Comparison of ENCODE assay signal across 1 cellular context in the genomic region with DNA sequence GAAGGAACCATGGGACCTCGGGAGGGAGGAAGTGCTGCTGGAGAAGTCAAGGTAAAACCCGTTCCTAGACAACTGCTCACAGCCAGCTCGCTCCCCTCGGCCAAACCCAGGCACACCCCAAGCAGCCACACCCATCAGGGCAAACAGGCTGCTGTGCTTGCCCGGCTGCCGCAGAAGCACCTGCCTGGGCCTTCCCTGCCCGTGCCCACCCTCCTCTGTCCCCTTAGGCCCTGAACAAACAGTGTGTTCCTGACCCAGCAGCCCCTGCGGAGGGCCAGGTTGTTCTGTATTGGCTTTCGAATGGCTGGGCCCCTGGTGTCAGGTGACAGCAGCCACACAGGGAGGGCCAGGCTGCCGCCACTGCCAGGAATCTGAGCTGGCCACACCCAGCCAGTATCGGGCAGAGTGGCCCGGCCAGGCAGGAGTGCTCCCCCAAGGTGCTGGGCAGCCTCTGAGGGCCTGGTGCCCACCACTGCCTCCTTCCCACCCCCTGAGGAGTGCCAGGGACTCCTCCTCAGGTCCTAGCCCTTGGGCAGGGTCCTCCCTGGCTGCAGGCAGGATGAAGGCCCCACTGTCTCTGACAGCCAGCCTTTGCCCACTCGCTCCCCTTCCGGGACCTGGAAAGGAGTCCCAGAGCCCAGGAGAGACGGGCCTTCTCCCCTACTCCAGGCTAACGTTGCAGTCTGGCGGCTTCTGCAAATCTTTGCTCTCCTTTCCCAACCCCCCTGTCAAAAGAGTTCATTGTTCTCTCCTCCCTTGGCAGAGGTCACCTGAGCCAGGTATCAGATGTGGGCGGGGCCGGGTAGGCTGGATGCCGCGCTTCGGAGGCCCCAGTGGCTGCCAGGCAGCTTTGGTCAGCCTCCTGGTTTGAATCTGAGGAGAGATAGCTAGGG.
TF ChIP-seq lines count a peak whose summit lies in the region.

No MANE protein-coding gene starts in this region.

TF ChIP-seq in HepG2, 621 proteins besides CTCF, POLR2A, EP300 and RAD21 (continued from another document and continues in another):
- TF ChIP-seq, protein P1, sequence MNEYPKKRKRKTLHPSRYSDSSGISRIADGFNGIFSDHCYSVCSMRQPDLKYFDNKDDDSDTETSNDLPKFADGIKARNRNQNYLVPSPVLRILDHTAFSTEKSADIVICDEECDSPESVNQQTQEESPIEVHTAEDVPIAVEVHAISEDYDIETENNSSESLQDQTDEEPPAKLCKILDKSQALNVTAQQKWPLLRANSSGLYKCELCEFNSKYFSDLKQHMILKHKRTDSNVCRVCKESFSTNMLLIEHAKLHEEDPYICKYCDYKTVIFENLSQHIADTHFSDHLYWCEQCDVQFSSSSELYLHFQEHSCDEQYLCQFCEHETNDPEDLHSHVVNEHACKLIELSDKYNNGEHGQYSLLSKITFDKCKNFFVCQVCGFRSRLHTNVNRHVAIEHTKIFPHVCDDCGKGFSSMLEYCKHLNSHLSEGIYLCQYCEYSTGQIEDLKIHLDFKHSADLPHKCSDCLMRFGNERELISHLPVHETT (CRISPR knock-in tag; conservative IDR thresholded peaks at IDR 0.05) = no peak
- TF ChIP-seq ZNF12 (CRISPR knock-in tag; IDR thresholded peaks at IDR 0.05) (no peak), ZNF333 (CRISPR knock-in tag; IDR thresholded peaks at IDR 0.05; ENCODE audit: borderline replicate concordance) (peak; percentile 92), ZNF619 (CRISPR knock-in tag; IDR thresholded peaks at IDR 0.05) (0 out of 2 replicates have a peak, but pooled peaks have one; percentile 22), NFKB2 (CRISPR knock-in tag; IDR thresholded peaks at IDR 0.05; ENCODE audit: borderline replicate concordance) (no peak), POLR2AphosphoS5 (IDR thresholded peaks at IDR 0.05; ENCODE audit: low read depth, low read length) (peak; percentile 66), ZNF777 (CRISPR knock-in tag; IDR thresholded peaks at IDR 0.05) (no peak), ZNF235 (CRISPR knock-in tag; IDR thresholded peaks at IDR 0.05; ENCODE audit: borderline replicate concordance) (0 out of 2 replicates have a peak, but pooled peaks have one; percentile 83), HOXA5 (CRISPR knock-in tag; IDR thresholded peaks at IDR 0.05) (no peak), ZNF232 (CRISPR knock-in tag; IDR thresholded peaks at IDR 0.05; ENCODE audit: borderline replicate concordance) (no peak; the same call in 1 of the 2 replicates), RFX5 (IDR thresholded peaks at IDR 0.05; ENCODE audit: low read depth, low read length) (no peak), SMAD3 (CRISPR knock-in tag; IDR thresholded peaks at IDR 0.05) (0 out of 2 replicates have a peak, but pooled peaks have one; percentile 45), ZNF432 (CRISPR knock-in tag; IDR thresholded peaks at IDR 0.05; ENCODE audit: borderline replicate concordance) (no peak), ZNF570 (CRISPR knock-in tag; IDR thresholded peaks at IDR 0.05; ENCODE audit: borderline replicate concordance) (no peak), ZC3H13 (CRISPR knock-in tag; IDR thresholded peaks at IDR 0.05) (no peak), ZNF660 (CRISPR knock-in tag; IDR thresholded peaks at IDR 0.05; ENCODE audit: borderline replicate concordance, low read depth) (0 out of 2 replicates have a peak, but pooled peaks have one; percentile 54), ZNF883 (CRISPR knock-in tag; IDR thresholded peaks at IDR 0.05; ENCODE audit: not compliant biosample characterization) (peak; percentile 82), SETDB1 (CRISPR knock-in tag; IDR thresholded peaks at IDR 0.05; ENCODE audit: borderline replicate concordance) (no peak), PHB2 (IDR thresholded peaks at IDR 0.05; ENCODE audit: partially characterized antibody) (no peak), NRL (CRISPR knock-in tag; IDR thresholded peaks at IDR 0.05; ENCODE audit: borderline replicate concordance) (peak; percentile 66; the same call in 1 of the 2 replicates), ARID2 (CRISPR knock-in tag; IDR thresholded peaks at IDR 0.05; ENCODE audit: borderline replicate concordance) (no peak), ZSCAN31 (CRISPR knock-in tag; IDR thresholded peaks at IDR 0.05; ENCODE audit: low read depth) (peak; percentile 49; the same call in 1 of the 2 replicates), ZNF850 (CRISPR knock-in tag; conservative IDR thresholded peaks at IDR 0.05) (no peak), ZNF557 (CRISPR knock-in tag; IDR thresholded peaks at IDR 0.05) (no peak), MXI1 (IDR thresholded peaks at IDR 0.05; ENCODE audit: borderline replicate concordance, low read depth, low read length) (peak; percentile 18; the same call in 2 of the 3 replicates), CBX2 (IDR thresholded peaks at IDR 0.05; ENCODE audit: low read depth, low read length) (no peak), CBX2 (CRISPR knock-in tag; IDR thresholded peaks at IDR 0.05; ENCODE audit: low read depth) (no peak), NR2C2 (CRISPR knock-in tag; IDR thresholded peaks at IDR 0.05; ENCODE audit: borderline replicate concordance) (no peak), PPARG (CRISPR knock-in tag; conservative IDR thresholded peaks at IDR 0.05) (peak; percentile 88), NAIF1 (CRISPR knock-in tag; IDR thresholded peaks at IDR 0.05; ENCODE audit: borderline replicate concordance) (no peak), ZNF337 (CRISPR knock-in tag; IDR thresholded peaks at IDR 0.05; ENCODE audit: borderline replicate concordance, low read depth) (peak; percentile 89; the same call in 1 of the 2 replicates), IRX3 (CRISPR knock-in tag; IDR thresholded peaks at IDR 0.05; ENCODE audit: borderline replicate concordance, low read depth) (no peak), MEF2D (CRISPR knock-in tag; IDR thresholded peaks at IDR 0.05) (no peak), ATF7 (IDR thresholded peaks at IDR 0.05) (no peak), ATF7 (CRISPR knock-in tag; IDR thresholded peaks at IDR 0.05) (no peak; the same call in none of the 2 replicates), ZNF567 (CRISPR knock-in tag; IDR thresholded peaks at IDR 0.05; ENCODE audit: borderline replicate concordance) (no peak), ZNF577 (CRISPR knock-in tag; IDR thresholded peaks at IDR 0.05; ENCODE audit: borderline replicate concordance, low read depth) (no peak), ZNF343 (CRISPR knock-in tag; IDR thresholded peaks at IDR 0.05) (no peak; the same call in 1 of the 2 replicates), ZZZ3 (CRISPR knock-in tag; IDR thresholded peaks at IDR 0.05; ENCODE audit: borderline replicate concordance) (no peak; the same call in 1 of the 2 replicates), NFYC (CRISPR knock-in tag; IDR thresholded peaks at IDR 0.05) (peak; percentile 59; the same call in 1 of the 2 replicates), ZNF350 (CRISPR knock-in tag; IDR thresholded peaks at IDR 0.05; ENCODE audit: borderline replicate concordance, low read depth) (peak; percentile 82; the same call in 1 of the 2 replicates), RELA (CRISPR knock-in tag; IDR thresholded peaks at IDR 0.05) (no peak; the same call in 1 of the 2 replicates), ZNF205 (CRISPR knock-in tag; IDR thresholded peaks at IDR 0.05) (peak; percentile 67; the same call in 1 of the 2 replicates)
- TF ChIP-seq, protein P2, sequence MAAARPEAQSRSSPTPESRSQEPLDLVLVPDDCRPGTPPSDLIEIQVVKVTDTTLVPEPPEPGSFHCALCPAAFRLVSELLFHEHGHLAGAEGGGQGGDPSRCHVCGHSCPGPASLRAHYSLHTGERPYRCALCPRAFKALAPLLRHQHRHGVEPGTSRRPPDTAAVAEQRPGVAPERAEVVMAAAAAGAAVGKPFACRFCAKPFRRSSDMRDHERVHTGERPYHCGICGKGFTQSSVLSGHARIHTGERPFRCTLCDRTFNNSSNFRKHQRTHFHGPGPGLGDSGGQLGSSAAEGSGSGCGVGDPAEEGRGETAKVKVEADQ (CRISPR knock-in tag; IDR thresholded peaks at IDR 0.05; ENCODE audit: borderline replicate concordance) = peak; percentile 83; the same call in 1 of the 2 replicates
- TF ChIP-seq, protein P3, sequence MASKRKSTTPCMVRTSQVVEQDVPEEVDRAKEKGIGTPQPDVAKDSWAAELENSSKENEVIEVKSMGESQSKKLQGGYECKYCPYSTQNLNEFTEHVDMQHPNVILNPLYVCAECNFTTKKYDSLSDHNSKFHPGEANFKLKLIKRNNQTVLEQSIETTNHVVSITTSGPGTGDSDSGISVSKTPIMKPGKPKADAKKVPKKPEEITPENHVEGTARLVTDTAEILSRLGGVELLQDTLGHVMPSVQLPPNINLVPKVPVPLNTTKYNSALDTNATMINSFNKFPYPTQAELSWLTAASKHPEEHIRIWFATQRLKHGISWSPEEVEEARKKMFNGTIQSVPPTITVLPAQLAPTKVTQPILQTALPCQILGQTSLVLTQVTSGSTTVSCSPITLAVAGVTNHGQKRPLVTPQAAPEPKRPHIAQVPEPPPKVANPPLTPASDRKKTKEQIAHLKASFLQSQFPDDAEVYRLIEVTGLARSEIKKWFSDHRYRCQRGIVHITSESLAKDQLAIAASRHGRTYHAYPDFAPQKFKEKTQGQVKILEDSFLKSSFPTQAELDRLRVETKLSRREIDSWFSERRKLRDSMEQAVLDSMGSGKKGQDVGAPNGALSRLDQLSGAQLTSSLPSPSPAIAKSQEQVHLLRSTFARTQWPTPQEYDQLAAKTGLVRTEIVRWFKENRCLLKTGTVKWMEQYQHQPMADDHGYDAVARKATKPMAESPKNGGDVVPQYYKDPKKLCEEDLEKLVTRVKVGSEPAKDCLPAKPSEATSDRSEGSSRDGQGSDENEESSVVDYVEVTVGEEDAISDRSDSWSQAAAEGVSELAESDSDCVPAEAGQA (IDR thresholded peaks at IDR 0.05; ENCODE audit: low read depth) = peak; percentile 73
- TF ChIP-seq, protein P3 (CRISPR knock-in tag; IDR thresholded peaks at IDR 0.05; ENCODE audit: borderline replicate concordance) = no peak
- TF ChIP-seq, protein P4, sequence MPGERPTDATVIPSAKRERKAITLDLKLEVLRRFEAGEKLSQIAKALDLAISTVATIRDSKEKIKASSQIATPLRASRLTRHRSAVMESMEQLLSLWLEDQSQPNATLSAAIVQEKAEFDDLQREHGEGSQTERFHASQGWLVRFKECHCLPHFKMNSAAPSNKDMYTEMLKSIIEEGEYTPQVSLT (CRISPR knock-in tag; IDR thresholded peaks at IDR 0.05; ENCODE audit: borderline replicate concordance, low read depth) = no peak; the same call in 1 of the 2 replicates
- TF ChIP-seq, protein P5, sequence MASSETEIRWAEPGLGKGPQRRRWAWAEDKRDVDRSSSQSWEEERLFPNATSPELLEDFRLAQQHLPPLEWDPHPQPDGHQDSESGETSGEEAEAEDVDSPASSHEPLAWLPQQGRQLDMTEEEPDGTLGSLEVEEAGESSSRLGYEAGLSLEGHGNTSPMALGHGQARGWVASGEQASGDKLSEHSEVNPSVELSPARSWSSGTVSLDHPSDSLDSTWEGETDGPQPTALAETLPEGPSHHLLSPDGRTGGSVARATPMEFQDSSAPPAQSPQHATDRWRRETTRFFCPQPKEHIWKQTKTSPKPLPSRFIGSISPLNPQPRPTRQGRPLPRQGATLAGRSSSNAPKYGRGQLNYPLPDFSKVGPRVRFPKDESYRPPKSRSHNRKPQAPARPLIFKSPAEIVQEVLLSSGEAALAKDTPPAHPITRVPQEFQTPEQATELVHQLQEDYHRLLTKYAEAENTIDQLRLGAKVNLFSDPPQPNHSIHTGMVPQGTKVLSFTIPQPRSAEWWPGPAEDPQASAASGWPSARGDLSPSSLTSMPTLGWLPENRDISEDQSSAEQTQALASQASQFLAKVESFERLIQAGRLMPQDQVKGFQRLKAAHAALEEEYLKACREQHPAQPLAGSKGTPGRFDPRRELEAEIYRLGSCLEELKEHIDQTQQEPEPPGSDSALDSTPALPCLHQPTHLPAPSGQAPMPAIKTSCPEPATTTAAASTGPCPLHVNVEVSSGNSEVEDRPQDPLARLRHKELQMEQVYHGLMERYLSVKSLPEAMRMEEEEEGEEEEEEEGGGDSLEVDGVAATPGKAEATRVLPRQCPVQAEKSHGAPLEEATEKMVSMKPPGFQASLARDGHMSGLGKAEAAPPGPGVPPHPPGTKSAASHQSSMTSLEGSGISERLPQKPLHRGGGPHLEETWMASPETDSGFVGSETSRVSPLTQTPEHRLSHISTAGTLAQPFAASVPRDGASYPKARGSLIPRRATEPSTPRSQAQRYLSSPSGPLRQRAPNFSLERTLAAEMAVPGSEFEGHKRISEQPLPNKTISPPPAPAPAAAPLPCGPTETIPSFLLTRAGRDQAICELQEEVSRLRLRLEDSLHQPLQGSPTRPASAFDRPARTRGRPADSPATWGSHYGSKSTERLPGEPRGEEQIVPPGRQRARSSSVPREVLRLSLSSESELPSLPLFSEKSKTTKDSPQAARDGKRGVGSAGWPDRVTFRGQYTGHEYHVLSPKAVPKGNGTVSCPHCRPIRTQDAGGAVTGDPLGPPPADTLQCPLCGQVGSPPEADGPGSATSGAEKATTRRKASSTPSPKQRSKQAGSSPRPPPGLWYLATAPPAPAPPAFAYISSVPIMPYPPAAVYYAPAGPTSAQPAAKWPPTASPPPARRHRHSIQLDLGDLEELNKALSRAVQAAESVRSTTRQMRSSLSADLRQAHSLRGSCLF (CRISPR knock-in tag; IDR thresholded peaks at IDR 0.05; ENCODE audit: borderline replicate concordance) = no peak
- TF ChIP-seq, protein P6, sequence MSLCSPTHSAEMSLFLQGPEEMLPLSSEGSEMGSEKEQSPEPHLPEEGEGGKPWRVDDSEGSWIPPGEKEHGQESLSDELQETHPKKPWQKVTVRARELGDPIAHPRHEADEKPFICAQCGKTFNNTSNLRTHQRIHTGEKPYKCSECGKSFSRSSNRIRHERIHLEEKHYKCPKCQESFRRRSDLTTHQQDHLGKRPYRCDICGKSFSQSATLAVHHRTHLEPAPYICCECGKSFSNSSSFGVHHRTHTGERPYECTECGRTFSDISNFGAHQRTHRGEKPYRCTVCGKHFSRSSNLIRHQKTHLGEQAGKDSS (CRISPR knock-in tag; IDR thresholded peaks at IDR 0.05; ENCODE audit: borderline replicate concordance, low read depth) = 0 out of 2 replicates have a peak, but pooled peaks have one; percentile 37
- TF ChIP-seq, protein P7, sequence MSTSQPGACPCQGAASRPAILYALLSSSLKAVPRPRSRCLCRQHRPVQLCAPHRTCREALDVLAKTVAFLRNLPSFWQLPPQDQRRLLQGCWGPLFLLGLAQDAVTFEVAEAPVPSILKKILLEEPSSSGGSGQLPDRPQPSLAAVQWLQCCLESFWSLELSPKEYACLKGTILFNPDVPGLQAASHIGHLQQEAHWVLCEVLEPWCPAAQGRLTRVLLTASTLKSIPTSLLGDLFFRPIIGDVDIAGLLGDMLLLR (CRISPR knock-in tag; IDR thresholded peaks at IDR 0.05) = peak; percentile 91
